9 cellular contexts compared by ENCODE assay signal in the genomic region with DNA sequence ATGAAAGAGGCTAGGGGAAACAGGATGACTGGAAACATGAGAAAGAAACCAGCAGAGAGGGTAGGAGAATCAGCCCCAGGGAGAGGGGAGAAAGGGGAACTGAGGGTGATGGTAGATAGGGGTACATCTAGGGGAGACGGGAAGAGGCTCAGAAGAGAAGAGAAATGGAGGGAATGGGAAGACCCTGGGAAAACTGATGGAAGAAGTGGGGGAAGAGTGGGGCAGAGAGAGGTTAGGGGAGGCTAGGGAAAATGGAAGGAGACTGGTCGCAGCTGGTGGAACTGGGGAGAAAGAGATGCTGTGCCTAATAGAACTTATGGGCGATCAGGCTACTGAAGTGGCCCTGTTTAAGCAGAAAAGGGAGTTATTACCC. TPM values are rescaled to one million over a fixed set of nuclear protein-coding genes. Genes with fewer than 3 reads are reported as not detected.
DNase-seq lines count a peak whose midpoint lies in the region; ATAC-seq, FAIRE-seq and TF ChIP-seq lines count a peak whose summit lies in the region.
"Had no signal": no experiment of that assay in that cellular context is flagged by ENCODE, and none has a peak within 500 bp of the region (broad histone marks: within the 10 kb centered on the region; RNA-seq: fewer than 3 reads in every experiment).

No MANE protein-coding gene starts in this region.

- H3K27me3 ChIP-seq in iPS-18a (ENCODE audit: control insufficient read depth, insufficient read depth, low read length): peaks cover 20% of the 10 kb centered on the region

- H3K36me3 ChIP-seq in iPS-18a (ENCODE audit: control insufficient read depth, low read depth, low read length): no peaks in the 10 kb centered on the region

- peak overlapping the region; percentile 54 for H3K4me3 ChIP-seq in HFF-Myc (replicated peaks; ENCODE audit: low read depth, low read length)
- H3K4me3 ChIP-seq in iPS-18a (ENCODE audit: low read length): peak overlapping the region; percentile 43

- peaks cover 15% of the 10 kb centered on the region for H3K4me1 ChIP-seq in iPS-18a (ENCODE audit: control insufficient read depth, low read depth, low read length)

- peaks cover 2% of the 10 kb centered on the region for H3K36me3 Mint-ChIP-seq in activated naive CD8-positive, alpha-beta T cell treated with anti-CD3 and anti-CD28 coated beads, Interleukin-2, amount 10 ng/mL, durations not matched to agents 7 days and 5 days
- H3K36me3 Mint-ChIP-seq in stimulated activated memory B cell treated with anti-CD40 and anti-IgM and Interleukin-4, amounts not matched to agents 10 μg/mL and 1 μg/mL and 100 μg/mL, for 72 hours: peaks cover 11% of the 10 kb centered on the region

- no peaks in the 10 kb centered on the region for H3K9me3 ChIP-seq in iPS-18a (ENCODE audit: control insufficient read depth, low read depth, low read length)

- DNase-seq in HFF-Myc (ENCODE audit: extremely low read depth, low read depth): no peak
- DNase-seq in activated naive CD8-positive, alpha-beta T cell treated with anti-CD3 and anti-CD28 coated beads, Interleukin-2, amount 10 ng/mL, durations not matched to agents 7 days and 5 days: no peak
- no peak for DNase-seq in NCI-H526 (lab: John Stamatoyannopoulos, UW)
- no peak for DNase-seq in NCI-H146 (lab: John Stamatoyannopoulos, UW)
- DNase-seq in DMS53 treated with DMSO at 0.1 percent for 48 hours (lab: John Stamatoyannopoulos, UW; ENCODE audit: unreplicated experiment): no peak
- DNase-seq in HTR-8/SVneo (ENCODE audit: insufficient read length, low spot score): no peak
- DNase-seq: SHP77 had no signal

- no peak overlapping the region for H3K9ac ChIP-seq in iPS-18a (ENCODE audit: low read length)

- POLR2A ChIA-PET in activated naive CD8-positive, alpha-beta T cell treated with anti-CD3 and anti-CD28 coated beads, Interleukin-2, amount 10 ng/mL, durations not matched to agents 7 days and 5 days (lab: Charles Lee): no interaction called here

- H3K27ac Mint-ChIP-seq in activated naive CD8-positive, alpha-beta T cell treated with anti-CD3 and anti-CD28 coated beads, Interleukin-2, amount 10 ng/mL, durations not matched to agents 7 days and 5 days: no peak overlapping the region
- H3K27ac Mint-ChIP-seq in stimulated activated memory B cell treated with anti-CD40 and anti-IgM and Interleukin-4, amounts not matched to agents 10 μg/mL and 1 μg/mL and 100 μg/mL, for 72 hours: peak overlapping the region; percentile 78

- no peak for FAIRE-seq in HTR-8/SVneo (lab: Jason Lieb, UNC)

- TF ChIP-seq CTCF in HFF-Myc (IDR thresholded peaks at IDR 0.05; ENCODE audit: low read depth, low read length, missing control alignments): no peak

- H3K4me3 Mint-ChIP-seq in activated naive CD8-positive, alpha-beta T cell treated with anti-CD3 and anti-CD28 coated beads, Interleukin-2, amount 10 ng/mL, durations not matched to agents 7 days and 5 days: peak overlapping the region; percentile 88
- no peak overlapping the region for H3K4me3 Mint-ChIP-seq in stimulated activated memory B cell treated with anti-CD40 and anti-IgM and Interleukin-4, amounts not matched to agents 10 μg/mL and 1 μg/mL and 100 μg/mL, for 72 hours

- no peaks in the 10 kb centered on the region for H3K9me3 Mint-ChIP-seq in activated naive CD8-positive, alpha-beta T cell treated with anti-CD3 and anti-CD28 coated beads, Interleukin-2, amount 10 ng/mL, durations not matched to agents 7 days and 5 days
- no peaks in the 10 kb centered on the region for H3K9me3 Mint-ChIP-seq in stimulated activated memory B cell treated with anti-CD40 and anti-IgM and Interleukin-4, amounts not matched to agents 10 μg/mL and 1 μg/mL and 100 μg/mL, for 72 hours

- H3K4me1 Mint-ChIP-seq in activated naive CD8-positive, alpha-beta T cell treated with anti-CD3 and anti-CD28 coated beads, Interleukin-2, amount 10 ng/mL, durations not matched to agents 7 days and 5 days: peaks cover 14% of the 10 kb centered on the region
- H3K4me1 Mint-ChIP-seq in stimulated activated memory B cell treated with anti-CD40 and anti-IgM and Interleukin-4, amounts not matched to agents 10 μg/mL and 1 μg/mL and 100 μg/mL, for 72 hours: peaks cover 13% of the 10 kb centered on the region

- no peaks in the 10 kb centered on the region for H3K27me3 Mint-ChIP-seq in activated naive CD8-positive, alpha-beta T cell treated with anti-CD3 and anti-CD28 coated beads, Interleukin-2, amount 10 ng/mL, durations not matched to agents 7 days and 5 days
- H3K27me3 Mint-ChIP-seq in stimulated activated memory B cell treated with anti-CD40 and anti-IgM and Interleukin-4, amounts not matched to agents 10 μg/mL and 1 μg/mL and 100 μg/mL, for 72 hours: no peaks in the 10 kb centered on the region

- no peak for ATAC-seq in activated naive CD8-positive, alpha-beta T cell treated with anti-CD3 and anti-CD28 coated beads, Interleukin-2, amount 10 ng/mL, durations not matched to agents 7 days and 5 days (ENCODE audit: low read depth)
- no peak for ATAC-seq in stimulated activated memory B cell treated with anti-CD40 and anti-IgM and Interleukin-4, amounts not matched to agents 10 μg/mL and 1 μg/mL and 100 μg/mL, for 72 hours

- no peak overlapping the region for H3K27ac ChIP-seq in iPS-18a (ENCODE audit: low read length)

RNA-seq across cellular contexts. Expression of gene PROCR, which starts 0.5 kb away (rescaled TPM):
- total RNA-seq in activated naive CD8-positive, alpha-beta T cell treated with anti-CD3 and anti-CD28 coated beads, Interleukin-2, amount 10 ng/mL, durations not matched to agents 7 days and 5 days: 1 to 10 TPM; 2.1 to 2.4 TPM

RNA-seq across cellular contexts. Expression of gene EDEM2, which starts 25.3 kb away (rescaled TPM):
- 10 to 100 TPM; 23.4 to 24.2 TPM for total RNA-seq in activated naive CD8-positive, alpha-beta T cell treated with anti-CD3 and anti-CD28 coated beads, Interleukin-2, amount 10 ng/mL, durations not matched to agents 7 days and 5 days

RNA-seq across cellular contexts. Expression of gene MMP24, which starts 54.1 kb away (rescaled TPM):
- under 1 TPM; 0.08 to 0.20 TPM for total RNA-seq in activated naive CD8-positive, alpha-beta T cell treated with anti-CD3 and anti-CD28 coated beads, Interleukin-2, amount 10 ng/mL, durations not matched to agents 7 days and 5 days
